ENCODE assay signal across 8 cellular contexts in the genomic region with DNA sequence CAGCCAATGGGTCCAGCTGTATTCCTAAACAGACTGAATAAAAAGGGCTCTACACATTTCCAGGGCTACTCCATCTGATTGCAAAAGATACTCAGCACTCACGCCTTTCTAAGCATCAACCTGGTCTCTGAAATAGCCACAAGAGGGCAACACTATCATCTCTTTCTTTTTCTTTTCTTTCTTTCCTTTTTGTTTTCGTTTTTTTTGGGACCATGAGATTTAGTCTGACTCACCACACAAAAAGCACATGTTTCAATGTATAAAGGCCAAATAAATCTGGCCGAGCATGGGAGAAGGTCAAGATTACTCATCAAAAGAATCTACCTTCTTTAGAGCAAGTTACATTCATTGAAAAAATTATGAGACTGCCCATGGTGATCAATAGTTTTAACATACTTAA.
DNase-seq lines count a peak whose midpoint lies in the region; ATAC-seq and TF ChIP-seq lines count a peak whose summit lies in the region.

No MANE protein-coding gene starts in this region.

- ATAC-seq in GM18505 (IDR thresholded peaks at IDR 0.05; ENCODE audit: unreplicated experiment) (no peak), GM19463 (IDR thresholded peaks at IDR 0.05; ENCODE audit: unreplicated experiment) (no peak)

- H3K36me3 Mint-ChIP-seq in nephron (ENCODE audit: low read depth) = no peaks in the 10 kb centered on the region

- H3K4me3 ChIP-seq in DOHH2 (ENCODE audit: low read length) = no peak overlapping the region

- H3K27me3 ChIP-seq in DOHH2 (ENCODE audit: control insufficient read depth, low read length) = no peaks in the 10 kb centered on the region

- H3K27me3 Mint-ChIP-seq in nephron (ENCODE audit: low read depth) = peaks cover 7% of the 10 kb centered on the region

- TF ChIP-seq CTCF in DOHH2 (IDR thresholded peaks at IDR 0.05; ENCODE audit: low read depth, low read length, poor library complexity, severe bottlenecking) (peak; percentile 44), nephron (IDR thresholded peaks at IDR 0.05; ENCODE audit: unreplicated experiment in 3 of 3) (peak; percentile 45 to 66 (median 55))

- no peaks in the 10 kb centered on the region for H3K36me3 ChIP-seq in DOHH2 (ENCODE audit: control insufficient read depth, low read length)

- TF ChIP-seq POLR2A in GM18505 (IDR thresholded peaks at IDR 0.05; ENCODE audit: borderline replicate concordance, extremely low read depth, insufficient read depth, insufficient read length) = no peak

- H3K4me1 ChIP-seq in DOHH2 (ENCODE audit: control insufficient read depth, low read length) = no peaks in the 10 kb centered on the region

- H3K9me3 Mint-ChIP-seq in nephron = no peaks in the 10 kb centered on the region

- peaks cover 4% of the 10 kb centered on the region for H3K4me1 Mint-ChIP-seq in nephron

- H3K9me2 ChIP-seq in DOHH2 (replicated peaks; ENCODE audit: control insufficient read depth, low read length) = no peaks in the 10 kb centered on the region

- H3K79me2 ChIP-seq in DOHH2 (ENCODE audit: control insufficient read depth, low read length) = no peaks in the 10 kb centered on the region

- no peaks in the 10 kb centered on the region for H4K20me1 ChIP-seq in DOHH2 (ENCODE audit: control insufficient read depth, insufficient read depth, low read depth, low read length)

- no peak overlapping the region for H3K4me2 ChIP-seq in DOHH2 (ENCODE audit: low read length)

- no peaks in the 10 kb centered on the region for H3F3A ChIP-seq in DOHH2 (ENCODE audit: control insufficient read depth, insufficient read depth)

- no peak overlapping the region for H3K27ac Mint-ChIP-seq in nephron

- H3K27ac ChIP-seq in DOHH2 (ENCODE audit: low read depth, low read length) = no peak overlapping the region

- peak; percentile 67 to 82 for DNase-seq in NCI-H2081 (lab: John Stamatoyannopoulos, UW)
- peak; percentile 59 for DNase-seq in brain pericyte (ENCODE audit: low read depth, low spot score)
- no peak for DNase-seq in stimulated activated CD4-positive, alpha-beta T cell treated with anti-CD3 and anti-CD28 coated beads, Interleukin-2, amount 100 ng/mL, for 48 hours
- no peak for DNase-seq in RPMI8226

- H3K9me3 ChIP-seq in DOHH2 (ENCODE audit: control insufficient read depth, insufficient read depth, low read length) = no peaks in the 10 kb centered on the region

- H3K4me3 Mint-ChIP-seq in nephron = no peak overlapping the region

Comparison
In these comparisons a context has a peak if more than half of its experiments do, and no peak if none do; other contexts are left out.
1. DNase-seq: peak in NCI-H2081 (2 of 2) and brain pericyte (single experiment); none in stimulated activated CD4-positive, alpha-beta T cell treated with anti-CD3 and anti-CD28 coated beads, Interleukin-2, amount 100 ng/mL, for 48 hours (0 of 2) and RPMI8226 (single experiment).